19 cellular contexts compared by ENCODE assay signal in the genomic region with DNA sequence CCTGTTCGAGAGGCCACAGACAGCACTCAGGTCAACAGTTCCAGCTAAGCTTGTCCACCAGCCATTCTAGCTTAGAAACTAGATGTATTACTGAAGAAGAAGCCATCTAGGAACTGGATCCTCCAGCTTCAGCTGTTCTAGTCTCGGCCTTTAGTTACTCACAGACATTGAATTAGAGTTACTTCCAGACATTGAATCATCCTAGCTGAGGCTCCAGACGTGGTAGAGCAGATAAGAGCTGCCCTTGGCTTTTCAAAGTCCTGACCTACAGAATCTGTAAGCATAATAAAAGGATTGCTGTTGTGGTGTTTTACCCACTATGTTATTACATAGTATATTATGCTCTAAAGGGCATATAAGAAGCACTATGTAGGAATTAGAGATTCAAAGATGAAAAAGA.
DNase-seq lines count a peak whose midpoint lies in the region; FAIRE-seq and TF ChIP-seq lines count a peak whose summit lies in the region.
"Had no signal": no experiment of that assay in that cellular context is flagged by ENCODE, and none has a peak within 500 bp of the region (broad histone marks: within the 10 kb centered on the region; RNA-seq: fewer than 3 reads in every experiment).

No MANE protein-coding gene starts in this region.

- no peaks in the 10 kb centered on the region for H3K27me3 ChIP-seq in smooth muscle cell (ENCODE audit: low read depth)
- H3K27me3 ChIP-seq: MG63, SJSA1 had no signal

- H3K4me1 ChIP-seq in smooth muscle cell (ENCODE audit: low read depth) (peaks cover 17% of the 10 kb centered on the region), kidney (ENCODE audit: control insufficient read depth in 1 of 2, insufficient read depth in 1 of 2, low read depth in 1 of 2, low read length in 2 of 2) (no peaks in the 10 kb centered on the region)
- H3K4me1 ChIP-seq: SJSA1 had no signal

- intact Hi-C loops in kidney (cut with DNase I), result no loop called here

- no peaks in the 10 kb centered on the region for H3K79me2 ChIP-seq in smooth muscle cell (ENCODE audit: low read depth)

- no peaks in the 10 kb centered on the region for H4K20me1 ChIP-seq in smooth muscle cell (ENCODE audit: low read depth)

- FAIRE-seq in kidney (lab: Jason Lieb, UNC) (no peak), GM12892 (lab: Jason Lieb, UNC) (no peak)
- FAIRE-seq: RCC 7860 had no signal

- DNase-seq in amniotic epithelial cell (ENCODE audit: low read depth), result peak; percentile 79
- peak; percentile 71 for DNase-seq in choroid plexus epithelial cell (ENCODE audit: low read depth)
- DNase-seq in islet precursor cell, result peak; percentile 51
- DNase-seq in smooth muscle cell (lab: John Stamatoyannopoulos, UW; ENCODE audit: unreplicated experiment), result no peak
- no peak for DNase-seq in kidney
- no peak for DNase-seq in GM12892 (ENCODE audit: insufficient read length)
- no peak for DNase-seq in GM19238 (ENCODE audit: insufficient read length, low spot score)
- DNase-seq: CD4-positive, alpha-beta T cell; COR-L47; DMS79; H7; MG63; NCI-H1417 treated with DMSO at 0.1 percent for 48 hours; NCI-H187 treated with DMSO at 0.1 percent for 48 hours; NCI-H345; NCI-H524; NCI-H82 had no signal

- H3K27ac ChIP-seq in smooth muscle cell (ENCODE audit: low read depth), result peak overlapping the region; percentile 89
- H3K27ac ChIP-seq in kidney (ENCODE audit: low read depth in 2 of 2, low read length in 2 of 2), result no peak overlapping the region
- H3K27ac ChIP-seq: SJSA1 had no signal

- no peaks in the 10 kb centered on the region for H3K9me3 ChIP-seq in smooth muscle cell (replicated peaks; ENCODE audit: low read depth)
- no peaks in the 10 kb centered on the region for H3K9me3 ChIP-seq in kidney (ENCODE audit: control insufficient read depth in 1 of 2, low read length in 2 of 2)
- H3K9me3 ChIP-seq: MG63, SJSA1 had no signal

- TF ChIP-seq CTCF in choroid plexus epithelial cell (conservative IDR thresholded peaks at IDR 0.05; ENCODE audit: low read depth, low read length) (no peak), smooth muscle cell (IDR thresholded peaks at IDR 0.05; ENCODE audit: borderline replicate concordance, insufficient read depth, poor library complexity, severe bottlenecking) (no peak), kidney (IDR thresholded peaks at IDR 0.05; ENCODE audit: borderline replicate concordance, extremely low read depth, insufficient read depth) (no peak)

- WGBS in smooth muscle cell (ENCODE audit: low lambda C conversion rate), result 28% methylated on average over 3 of the region's 3 CpGs

- TF ChIP-seq POLR2A in GM12892 (IDR thresholded peaks at IDR 0.05; ENCODE audit: low read depth, low read length), result no peak

- H3K4me3 ChIP-seq in choroid plexus epithelial cell (ENCODE audit: low read depth, low read length) (no peak overlapping the region), smooth muscle cell (no peak overlapping the region), kidney (ENCODE audit: low read length in 2 of 2) (no peak overlapping the region)
- H3K4me3 ChIP-seq: MG63, SJSA1 had no signal

- H3K4me2 ChIP-seq in smooth muscle cell, result peak overlapping the region; percentile 72

- H3K36me3 ChIP-seq in smooth muscle cell (ENCODE audit: low read depth), result no peaks in the 10 kb centered on the region
- no peaks in the 10 kb centered on the region for H3K36me3 ChIP-seq in kidney (ENCODE audit: control insufficient read depth in 1 of 2, insufficient read depth in 2 of 2, low read length in 2 of 2)
- H3K36me3 ChIP-seq: SJSA1 had no signal

- H3F3A ChIP-seq in smooth muscle cell (ENCODE audit: low read depth), result no peaks in the 10 kb centered on the region

- no peak overlapping the region for H2AFZ ChIP-seq in smooth muscle cell (ENCODE audit: low read depth)

- H3K9ac ChIP-seq in smooth muscle cell (ENCODE audit: low read depth) (peak overlapping the region; percentile 52), kidney (ENCODE audit: low read length in 2 of 2) (no peak overlapping the region)

Comparison
In these comparisons a context has a peak if more than half of its experiments do, and no peak if none do; other contexts are left out.
1. DNase-seq: peak in amniotic epithelial cell (single experiment), choroid plexus epithelial cell (single experiment) and islet precursor cell (single experiment); none in smooth muscle cell (single experiment), kidney (single experiment), GM12892 (single experiment) and GM19238 (single experiment).